ENCODE assay signal across 8 cellular contexts in genomic region chr1:57794078-57794477, GRCh38.
"Had no signal": no experiment of that assay in that cellular context is flagged by ENCODE, and none has a peak within 500 bp of the region (broad histone marks: within the 10 kb centered on the region; RNA-seq: fewer than 3 reads in every experiment).

No MANE protein-coding gene starts in this region.

- DNase-seq: GDM1, GF-D8 had no signal

- FAIRE-seq: G401.6, GM12878, GM12891, GM12892, GM18507, GM19239 had no signal

- H3K4me3 ChIP-seq: GM12878 had no signal

- ATAC-seq: GM12878 had no signal
